1 cellular context compared by ENCODE assay signal in the genomic region with DNA sequence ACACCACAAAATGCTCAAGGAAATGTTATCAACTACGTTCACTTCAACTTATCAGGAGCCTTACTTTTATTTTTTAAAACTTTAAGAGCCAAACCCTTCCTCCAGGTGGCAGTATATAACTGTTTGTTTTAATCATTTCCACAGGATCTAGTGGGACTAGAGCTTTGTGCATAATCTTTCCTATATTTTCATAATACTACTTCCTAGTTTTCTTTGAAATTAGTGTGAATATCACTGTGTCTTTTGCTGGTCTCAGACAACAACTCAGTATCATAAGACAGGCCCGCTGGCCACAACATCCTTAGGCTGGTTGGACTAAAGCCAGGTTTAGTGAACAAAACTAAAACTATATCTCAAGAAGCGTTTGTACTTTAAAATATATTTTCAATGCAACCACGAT.
TF ChIP-seq lines count a peak whose summit lies in the region.

No MANE protein-coding gene starts in this region.

TF ChIP-seq in K562, 482 proteins besides CTCF, POLR2A, EP300 and RAD21 (continued from another document):
- TF ChIP-seq, protein P1, sequence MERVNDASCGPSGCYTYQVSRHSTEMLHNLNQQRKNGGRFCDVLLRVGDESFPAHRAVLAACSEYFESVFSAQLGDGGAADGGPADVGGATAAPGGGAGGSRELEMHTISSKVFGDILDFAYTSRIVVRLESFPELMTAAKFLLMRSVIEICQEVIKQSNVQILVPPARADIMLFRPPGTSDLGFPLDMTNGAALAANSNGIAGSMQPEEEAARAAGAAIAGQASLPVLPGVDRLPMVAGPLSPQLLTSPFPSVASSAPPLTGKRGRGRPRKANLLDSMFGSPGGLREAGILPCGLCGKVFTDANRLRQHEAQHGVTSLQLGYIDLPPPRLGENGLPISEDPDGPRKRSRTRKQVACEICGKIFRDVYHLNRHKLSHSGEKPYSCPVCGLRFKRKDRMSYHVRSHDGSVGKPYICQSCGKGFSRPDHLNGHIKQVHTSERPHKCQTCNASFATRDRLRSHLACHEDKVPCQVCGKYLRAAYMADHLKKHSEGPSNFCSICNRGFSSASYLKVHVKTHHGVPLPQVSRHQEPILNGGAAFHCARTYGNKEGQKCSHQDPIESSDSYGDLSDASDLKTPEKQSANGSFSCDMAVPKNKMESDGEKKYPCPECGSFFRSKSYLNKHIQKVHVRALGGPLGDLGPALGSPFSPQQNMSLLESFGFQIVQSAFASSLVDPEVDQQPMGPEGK (CRISPR knock-in tag; IDR thresholded peaks at IDR 0.05; ENCODE audit: borderline replicate concordance): no peak
- TF ChIP-seq PHB2 (IDR thresholded peaks at IDR 0.05; ENCODE audit: low read depth): no peak
- TF ChIP-seq, protein P2, sequence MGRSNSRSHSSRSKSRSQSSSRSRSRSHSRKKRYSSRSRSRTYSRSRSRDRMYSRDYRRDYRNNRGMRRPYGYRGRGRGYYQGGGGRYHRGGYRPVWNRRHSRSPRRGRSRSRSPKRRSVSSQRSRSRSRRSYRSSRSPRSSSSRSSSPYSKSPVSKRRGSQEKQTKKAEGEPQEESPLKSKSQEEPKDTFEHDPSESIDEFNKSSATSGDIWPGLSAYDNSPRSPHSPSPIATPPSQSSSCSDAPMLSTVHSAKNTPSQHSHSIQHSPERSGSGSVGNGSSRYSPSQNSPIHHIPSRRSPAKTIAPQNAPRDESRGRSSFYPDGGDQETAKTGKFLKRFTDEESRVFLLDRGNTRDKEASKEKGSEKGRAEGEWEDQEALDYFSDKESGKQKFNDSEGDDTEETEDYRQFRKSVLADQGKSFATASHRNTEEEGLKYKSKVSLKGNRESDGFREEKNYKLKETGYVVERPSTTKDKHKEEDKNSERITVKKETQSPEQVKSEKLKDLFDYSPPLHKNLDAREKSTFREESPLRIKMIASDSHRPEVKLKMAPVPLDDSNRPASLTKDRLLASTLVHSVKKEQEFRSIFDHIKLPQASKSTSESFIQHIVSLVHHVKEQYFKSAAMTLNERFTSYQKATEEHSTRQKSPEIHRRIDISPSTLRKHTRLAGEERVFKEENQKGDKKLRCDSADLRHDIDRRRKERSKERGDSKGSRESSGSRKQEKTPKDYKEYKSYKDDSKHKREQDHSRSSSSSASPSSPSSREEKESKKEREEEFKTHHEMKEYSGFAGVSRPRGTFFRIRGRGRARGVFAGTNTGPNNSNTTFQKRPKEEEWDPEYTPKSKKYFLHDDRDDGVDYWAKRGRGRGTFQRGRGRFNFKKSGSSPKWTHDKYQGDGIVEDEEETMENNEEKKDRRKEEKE (IDR thresholded peaks at IDR 0.05; ENCODE audit: borderline replicate concordance in 1 of 2, control insufficient read depth in 1 of 2, low read depth in 2 of 2, low read length in 1 of 2): no peak
- TF ChIP-seq FOXA1 (IDR thresholded peaks at IDR 0.05; ENCODE audit: borderline replicate concordance): no peak
- no peak for TF ChIP-seq MTF1 (CRISPR knock-in tag; IDR thresholded peaks at IDR 0.05; ENCODE audit: borderline replicate concordance)
- TF ChIP-seq XRCC3 (IDR thresholded peaks at IDR 0.05): no peak
- TF ChIP-seq CHD1 (IDR thresholded peaks at IDR 0.05; ENCODE audit: low read length): no peak
- TF ChIP-seq FOXJ3 (CRISPR knock-in tag; IDR thresholded peaks at IDR 0.05): no peak
- no peak for TF ChIP-seq TBP (optimal IDR thresholded peaks at IDR 0.05; ENCODE audit: low read depth, low read length)
- TF ChIP-seq TARDBP (IDR thresholded peaks at IDR 0.05): peak; percentile 28; the same call in 1 of the 2 replicates
- TF ChIP-seq, protein P3, sequence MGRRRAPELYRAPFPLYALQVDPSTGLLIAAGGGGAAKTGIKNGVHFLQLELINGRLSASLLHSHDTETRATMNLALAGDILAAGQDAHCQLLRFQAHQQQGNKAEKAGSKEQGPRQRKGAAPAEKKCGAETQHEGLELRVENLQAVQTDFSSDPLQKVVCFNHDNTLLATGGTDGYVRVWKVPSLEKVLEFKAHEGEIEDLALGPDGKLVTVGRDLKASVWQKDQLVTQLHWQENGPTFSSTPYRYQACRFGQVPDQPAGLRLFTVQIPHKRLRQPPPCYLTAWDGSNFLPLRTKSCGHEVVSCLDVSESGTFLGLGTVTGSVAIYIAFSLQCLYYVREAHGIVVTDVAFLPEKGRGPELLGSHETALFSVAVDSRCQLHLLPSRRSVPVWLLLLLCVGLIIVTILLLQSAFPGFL (CRISPR knock-in tag; IDR thresholded peaks at IDR 0.05): no peak
- no peak for TF ChIP-seq TBL1XR1 (IDR thresholded peaks at IDR 0.05; ENCODE audit: low read length in 2 of 2)
- no peak for TF ChIP-seq KDM2B (CRISPR knock-in tag; IDR thresholded peaks at IDR 0.05)
- no peak for TF ChIP-seq TCF3 (CRISPR knock-in tag; IDR thresholded peaks at IDR 0.05)
- no peak for TF ChIP-seq KLF6 (CRISPR knock-in tag; IDR thresholded peaks at IDR 0.05; ENCODE audit: borderline replicate concordance)
- no peak for TF ChIP-seq TEAD4 (IDR thresholded peaks at IDR 0.05; ENCODE audit: low read length)
- TF ChIP-seq TEAD4 (CRISPR knock-in tag; IDR thresholded peaks at IDR 0.05; ENCODE audit: borderline replicate concordance): no peak
- no peak for TF ChIP-seq ZNF239 (CRISPR knock-in tag; IDR thresholded peaks at IDR 0.05)
- TF ChIP-seq U2AF1 (optimal IDR thresholded peaks at IDR 0.05; ENCODE audit: low read depth, low read length): no peak
- peak; percentile 69 for TF ChIP-seq NFIC (IDR thresholded peaks at IDR 0.05)
- TF ChIP-seq, protein P4, sequence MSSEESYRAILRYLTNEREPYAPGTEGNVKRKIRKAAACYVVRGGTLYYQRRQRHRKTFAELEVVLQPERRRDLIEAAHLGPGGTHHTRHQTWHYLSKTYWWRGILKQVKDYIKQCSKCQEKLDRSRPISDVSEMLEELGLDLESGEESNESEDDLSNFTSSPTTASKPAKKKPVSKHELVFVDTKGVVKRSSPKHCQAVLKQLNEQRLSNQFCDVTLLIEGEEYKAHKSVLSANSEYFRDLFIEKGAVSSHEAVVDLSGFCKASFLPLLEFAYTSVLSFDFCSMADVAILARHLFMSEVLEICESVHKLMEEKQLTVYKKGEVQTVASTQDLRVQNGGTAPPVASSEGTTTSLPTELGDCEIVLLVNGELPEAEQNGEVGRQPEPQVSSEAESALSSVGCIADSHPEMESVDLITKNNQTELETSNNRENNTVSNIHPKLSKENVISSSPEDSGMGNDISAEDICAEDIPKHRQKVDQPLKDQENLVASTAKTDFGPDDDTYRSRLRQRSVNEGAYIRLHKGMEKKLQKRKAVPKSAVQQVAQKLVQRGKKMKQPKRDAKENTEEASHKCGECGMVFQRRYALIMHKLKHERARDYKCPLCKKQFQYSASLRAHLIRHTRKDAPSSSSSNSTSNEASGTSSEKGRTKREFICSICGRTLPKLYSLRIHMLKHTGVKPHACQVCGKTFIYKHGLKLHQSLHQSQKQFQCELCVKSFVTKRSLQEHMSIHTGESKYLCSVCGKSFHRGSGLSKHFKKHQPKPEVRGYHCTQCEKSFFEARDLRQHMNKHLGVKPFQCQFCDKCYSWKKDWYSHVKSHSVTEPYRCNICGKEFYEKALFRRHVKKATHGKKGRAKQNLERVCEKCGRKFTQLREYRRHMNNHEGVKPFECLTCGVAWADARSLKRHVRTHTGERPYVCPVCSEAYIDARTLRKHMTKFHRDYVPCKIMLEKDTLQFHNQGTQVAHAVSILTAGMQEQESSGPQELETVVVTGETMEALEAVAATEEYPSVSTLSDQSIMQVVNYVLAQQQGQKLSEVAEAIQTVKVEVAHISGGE (CRISPR knock-in tag; IDR thresholded peaks at IDR 0.05): no peak
- no peak for TF ChIP-seq TRIM28 (IDR thresholded peaks at IDR 0.05)
